In genomic region chr17:79802736-79803420, GRCh38 we compare ENCODE assay signal across 17 cellular contexts. TPM values are rescaled to one million over a fixed set of nuclear protein-coding genes. Genes with fewer than 3 reads are reported as not detected.
DNase-seq lines count a peak whose midpoint lies in the region; ATAC-seq and TF ChIP-seq lines count a peak whose summit lies in the region.
"Had no signal": no experiment of that assay in that cellular context is flagged by ENCODE, and none has a peak within 500 bp of the region (broad histone marks: within the 10 kb centered on the region; RNA-seq: fewer than 3 reads in every experiment).

No MANE protein-coding gene starts in this region.

- peak overlapping the region; percentile 46 for H3K4me2 ChIP-seq in hepatocyte

- H2AFZ ChIP-seq in hepatocyte = no peak overlapping the region

- no peak for TF ChIP-seq EP300 in transverse colon (IDR thresholded peaks at IDR 0.05; ENCODE audit: low read depth)

- TF ChIP-seq POLR2A in transverse colon (IDR thresholded peaks at IDR 0.05) = no peak

- H3K4me1 ChIP-seq in hepatocyte (ENCODE audit: insufficient read depth) = peaks cover 19% of the 10 kb centered on the region
- H3K4me1 ChIP-seq in transverse colon = peaks cover 8 to 56% (median 40%) of the 10 kb centered on the region in 4 donors

- H3K9me3 ChIP-seq in hepatocyte (ENCODE audit: low read depth) = no peaks in the 10 kb centered on the region
- H3K9me3 ChIP-seq in transverse colon = no peaks in the 10 kb centered on the region
- H3K9me3 ChIP-seq: suprapubic skin had no signal

- H3K9me2 ChIP-seq in hepatocyte (replicated peaks; ENCODE audit: insufficient read depth) = no peaks in the 10 kb centered on the region

- H3K27ac ChIP-seq in hepatocyte (no peak overlapping the region), transverse colon (no peak overlapping the region)
- H3K27ac ChIP-seq: suprapubic skin had no signal

- DNase-seq in stimulated activated naive CD8-positive, alpha-beta T cell treated with anti-CD3 and anti-CD28 coated beads, Interleukin-15, amount 100 ng/mL, for 72 hours = peak in 1 of 2 donors; percentile 41
- no peak for DNase-seq in stimulated activated naive CD8-positive, alpha-beta T cell treated with anti-CD3 and anti-CD28 coated beads, Interleukin-15, Interleukin-2, amounts not matched to agents 100 U/mL and 50 U/mL, for 24 hours
- peak; percentile 54 for DNase-seq in OCI-M1 (lab: John Stamatoyannopoulos, UW)
- DNase-seq in hepatocyte (ENCODE audit: low spot score) = no peak
- DNase-seq in type B pancreatic cell (ENCODE audit: extremely low spot score, unreplicated experiment) = no peak
- DNase-seq in transverse colon = no peak
- DNase-seq in NCI-H2196 (lab: John Stamatoyannopoulos, UW; ENCODE audit: unreplicated experiment) = no peak
- DNase-seq: activated CD8-positive, alpha-beta T cell treated with anti-CD3 and anti-CD28 coated beads, Interleukin-2, amount 10 ng/mL, durations not matched to agents 7 days and 5 days; anterior cingulate cortex; cortex of kidney; NCI-H2107; NCI-H69; SW 1271 had no signal

- no peak for TF ChIP-seq CTCF in hepatocyte (IDR thresholded peaks at IDR 0.05; ENCODE audit: poor library complexity)
- no peak for TF ChIP-seq CTCF in type B pancreatic cell (conservative IDR thresholded peaks at IDR 0.05)
- TF ChIP-seq CTCF in transverse colon (IDR thresholded peaks at IDR 0.05) = no peak

- H3K9me3 Mint-ChIP-seq in stimulated activated naive CD8-positive, alpha-beta T cell treated with anti-CD3 and anti-CD28 coated beads, Interleukin-15, amount 100 ng/mL, for 72 hours = no peaks in the 10 kb centered on the region
- H3K9me3 Mint-ChIP-seq in type B pancreatic cell = no peaks in the 10 kb centered on the region

- H3K79me2 ChIP-seq in hepatocyte = no peaks in the 10 kb centered on the region

- no peak overlapping the region for H3K27ac Mint-ChIP-seq in stimulated activated naive CD8-positive, alpha-beta T cell treated with anti-CD3 and anti-CD28 coated beads, Interleukin-15, amount 100 ng/mL, for 72 hours
- H3K27ac Mint-ChIP-seq in type B pancreatic cell = no peak overlapping the region

- 4% methylated on average over 45 of the region's 57 CpGs for WGBS in hepatocyte (ENCODE audit: low lambda C conversion rate, missing lambda C conversion rate)
- 12% methylated on average over 56 of the region's 57 CpGs; no CpG with 5 or more reads in 1 of the 2 donors for WGBS in transverse colon (ENCODE audit: low coverage in 1 of 2), 2 donors

- H3K36me3 ChIP-seq in hepatocyte (replicated peaks; ENCODE audit: insufficient read depth, low read depth) = no peaks in the 10 kb centered on the region
- H3K36me3 ChIP-seq in transverse colon = no peaks in the 10 kb centered on the region
- H3K36me3 ChIP-seq: suprapubic skin had no signal

- H3K4me3 Mint-ChIP-seq in stimulated activated naive CD8-positive, alpha-beta T cell treated with anti-CD3 and anti-CD28 coated beads, Interleukin-15, amount 100 ng/mL, for 72 hours = peak overlapping the region; percentile 15 to 50
- peak overlapping the region; percentile 31 for H3K4me3 Mint-ChIP-seq in type B pancreatic cell

- in situ Hi-C loops in transverse colon (cut with MboI; ENCODE audit: low pct_ligation_motif_present in 1 of 4, low pct_unique_long_range_greater_than_20kb in 1 of 4, low sequenced_read_pairs in 3 of 4) = loop anchor here in 2 of 4 donors (25.0 kb wide), 1 partner anchor 184 kb away; no protein-coding TSS in a partner anchor

- peaks cover 87% of the 10 kb centered on the region for H3K4me1 Mint-ChIP-seq in stimulated activated naive CD8-positive, alpha-beta T cell treated with anti-CD3 and anti-CD28 coated beads, Interleukin-15, amount 100 ng/mL, for 72 hours
- H3K4me1 Mint-ChIP-seq in type B pancreatic cell (ENCODE audit: unreplicated experiment) = peaks cover 30% of the 10 kb centered on the region

- H3K27me3 ChIP-seq in hepatocyte (peaks cover 100% of the 10 kb centered on the region), transverse colon (peaks cover 100% of the 10 kb centered on the region)

- intact Hi-C loops in transverse colon (cut with DNase I; ENCODE audit: low total_unique reads) = no loop called here

- no peak for ATAC-seq in stimulated activated naive CD8-positive, alpha-beta T cell treated with anti-CD3 and anti-CD28 coated beads, Interleukin-15, amount 100 ng/mL, for 72 hours
- ATAC-seq in stimulated activated naive CD8-positive, alpha-beta T cell treated with anti-CD3 and anti-CD28 coated beads, Interleukin-15, Interleukin-2, amounts not matched to agents 100 U/mL and 50 U/mL, for 24 hours = no peak
- no peak for ATAC-seq in GM21576 (IDR thresholded peaks at IDR 0.05; ENCODE audit: unreplicated experiment)
- ATAC-seq: activated CD8-positive, alpha-beta T cell treated with anti-CD3 and anti-CD28 coated beads, Interleukin-2, amount 10 ng/mL, durations not matched to agents 7 days and 5 days; natural killer cell treated with Interleukin-12 subunit alpha and Interleukin-12 subunit beta and Interleukin-15 and Interleukin-18, amount 100 ng/mL, for 72 hours had no signal

- H3K27me3 Mint-ChIP-seq in stimulated activated naive CD8-positive, alpha-beta T cell treated with anti-CD3 and anti-CD28 coated beads, Interleukin-15, amount 100 ng/mL, for 72 hours = peaks cover 88% of the 10 kb centered on the region
- peaks cover 90% of the 10 kb centered on the region for H3K27me3 Mint-ChIP-seq in type B pancreatic cell

- H3K36me3 Mint-ChIP-seq in type B pancreatic cell = peaks cover 8% of the 10 kb centered on the region

- H4K20me1 ChIP-seq in hepatocyte (ENCODE audit: insufficient read depth, poor library complexity, severe bottlenecking) = no peaks in the 10 kb centered on the region

- H3K4me3 ChIP-seq in hepatocyte (no peak overlapping the region), transverse colon (no peak overlapping the region)
- H3K4me3 ChIP-seq: lung, suprapubic skin had no signal

RNA-seq across cellular contexts. Expression of gene CBX8, which starts 6.0 kb away (rescaled TPM):
- 4.3 and 8.6 TPM in 2 replicates for total RNA-seq in hepatocyte
- polyA plus RNA-seq in hepatocyte = 6.5 and 8.3 TPM in 2 replicates
- 13.3 and 16.0 TPM in 2 replicates for total RNA-seq in type B pancreatic cell (ENCODE audit: low replicate concordance)
- 1 to 10 TPM; 1.5 to 4.4 (median 3.1) TPM for total RNA-seq in transverse colon

RNA-seq across cellular contexts. Expression of gene CBX2, which starts 24.9 kb away (rescaled TPM):
- total RNA-seq in hepatocyte (11.8 and 16.3 TPM in 2 replicates), type B pancreatic cell (ENCODE audit: low replicate concordance) (21.6 and 72.0 TPM in 2 replicates), transverse colon (under 1 TPM in 2 of 4 donors, not detected in 2; 0.27 to 0.64 TPM)
- 8.6 and 11.6 TPM in 2 replicates for polyA plus RNA-seq in hepatocyte

RNA-seq across cellular contexts. Expression of gene CBX4, which starts 36.4 kb away (rescaled TPM):
- total RNA-seq in hepatocyte (49.6 and 56.1 TPM in 2 replicates), type B pancreatic cell (ENCODE audit: low replicate concordance) (39.6 and 76.2 TPM in 2 replicates), transverse colon (10 to 100 TPM in 1 of 4 donors, 1 to 10 TPM in 3; 6.6 to 25.1 (median 8.3) TPM)
- polyA plus RNA-seq in hepatocyte = 74.3 and 86.7 TPM in 2 replicates
